8 cellular contexts compared by ENCODE assay signal in genomic region chr2:48110497-48110896, GRCh38.
DNase-seq lines count a peak whose midpoint lies in the region; ATAC-seq, FAIRE-seq and TF ChIP-seq lines count a peak whose summit lies in the region.

No MANE protein-coding gene starts in this region.

- TF ChIP-seq RAD21 in HepG2 (CRISPR knock-in tag; IDR thresholded peaks at IDR 0.05) = no peak

- BruUV-seq in HepG2 (replicated peaks; lab: Mats Ljungman, UMichigan) = no TSS peak

- H3K4me3 Mint-ChIP-seq in memory B cell = peak overlapping the region; percentile 93

- peak overlapping the region; percentile 97 for H2AFZ ChIP-seq in HepG2 (ENCODE audit: low read length)

- TF ChIP-seq CTCF in HepG2 (CRISPR knock-in tag; IDR thresholded peaks at IDR 0.05) = no peak
- TF ChIP-seq CTCF in right lobe of liver (IDR thresholded peaks at IDR 0.05) = no peak
- TF ChIP-seq CTCF in ascending aorta (IDR thresholded peaks at IDR 0.05) = no peak
- no peak for TF ChIP-seq CTCF in upper lobe of right lung (IDR thresholded peaks at IDR 0.05)
- no peak for TF ChIP-seq CTCF in GM13977 (IDR thresholded peaks at IDR 0.05; ENCODE audit: extremely low read depth, insufficient read depth, missing control alignments)

- WGBS in HepG2 (ENCODE audit: low lambda C conversion rate) = 41% methylated on average over 4 of the region's 4 CpGs
- WGBS in right lobe of liver (ENCODE audit: insufficient coverage, low coverage, low lambda C conversion rate, missing lambda C conversion rate) = 73% methylated on average over 4 of the region's 4 CpGs

- H3K9ac ChIP-seq in HepG2 (ENCODE audit: insufficient read depth, low read depth, low read length) = no peak overlapping the region

- FAIRE-seq in HepG2 (lab: Jason Lieb, UNC) = no peak

- in situ Hi-C loops in HepG2 (cut with HindIII; ENCODE audit: extremely low pct_ligation_motif_present, low pct_unique_long_range_greater_than_20kb) (no loop called here), GM13977 (cut with MboI; ENCODE audit: low pct_unique_long_range_greater_than_20kb, low sequenced_read_pairs, unreplicated experiment) (no loop called here)

- ATAC-seq in HepG2 (no peak), right lobe of liver (no peak), memory B cell (ENCODE audit: low read depth) (no peak), upper lobe of right lung (no peak), GM21515 (IDR thresholded peaks at IDR 0.05; ENCODE audit: unreplicated experiment) (no peak)

- no peaks in the 10 kb centered on the region for H4K20me1 ChIP-seq in HepG2 (ENCODE audit: insufficient read depth, low read length)

- H3K27ac Mint-ChIP-seq in memory B cell = no peak overlapping the region

- POLR2A ChIA-PET in HepG2 (lab: Yijun Ruan, JAX) = no interaction called here

- H3K36me3 ChIP-seq in HepG2 (replicated peaks in 1 of 2; ENCODE audit: control insufficient read depth in 1 of 2, insufficient read depth in 2 of 2, low read length in 2 of 2) = no peaks in the 10 kb centered on the region
- H3K36me3 ChIP-seq in right lobe of liver = no peaks in the 10 kb centered on the region
- H3K36me3 ChIP-seq in ascending aorta = no peaks in the 10 kb centered on the region
- no peaks in the 10 kb centered on the region for H3K36me3 ChIP-seq in upper lobe of right lung

- H3K4me1 ChIP-seq in HepG2 (ENCODE audit: insufficient read depth, low read length) (peaks cover 80% of the 10 kb centered on the region), right lobe of liver (peaks cover 0 to 21% (median 0%) of the 10 kb centered on the region in 4 donors), ascending aorta (peaks cover 0 to 8% of the 10 kb centered on the region in 2 donors), upper lobe of right lung (peaks cover 29% of the 10 kb centered on the region)

- no peaks in the 10 kb centered on the region for H3K27me3 Mint-ChIP-seq in memory B cell

- no peak for TF ChIP-seq EP300 in HepG2 (IDR thresholded peaks at IDR 0.05; ENCODE audit: low read depth in 2 of 2, low read length in 2 of 2)
- TF ChIP-seq EP300 in HepG2 (CRISPR knock-in tag; IDR thresholded peaks at IDR 0.05; ENCODE audit: borderline replicate concordance) = no peak

- H3K79me2 ChIP-seq in HepG2 (ENCODE audit: insufficient read depth, low read length) = no peaks in the 10 kb centered on the region

- intact Hi-C loops in HepG2 (cut with micrococcal nuclease; ENCODE audit: unreplicated experiment) = no loop called here
- intact Hi-C loops in right lobe of liver (cut with DNase I) = no loop called here
- intact Hi-C loops in ascending aorta (cut with DNase I) = no loop called here
- intact Hi-C loops in upper lobe of right lung (cut with DNase I) = no loop called here

- no peak for TF ChIP-seq POLR2A in HepG2 (IDR thresholded peaks at IDR 0.05; ENCODE audit: insufficient read depth in 1 of 2, low read depth in 2 of 2, low read length in 2 of 2)
- no peak for TF ChIP-seq POLR2A in right lobe of liver (IDR thresholded peaks at IDR 0.05)

- CTCF ChIA-PET in HepG2 (lab: Yijun Ruan, JAX; ENCODE audit: low intra/inter-chr PET ratio, low total read pairs) = no interaction called here

- peaks cover 23% of the 10 kb centered on the region for H3K4me1 Mint-ChIP-seq in memory B cell

- H3K27ac ChIP-seq in HepG2 (ENCODE audit: extremely low read length, insufficient read depth, low read length) = no peak overlapping the region
- no peak overlapping the region for H3K27ac ChIP-seq in right lobe of liver
- H3K27ac ChIP-seq in ascending aorta = peak overlapping the region; percentile 83 to 89
- peak overlapping the region; percentile 88 for H3K27ac ChIP-seq in upper lobe of right lung

- H3K4me2 ChIP-seq in HepG2 (ENCODE audit: low read depth, low read length) = peak overlapping the region; percentile 93; the same call in 1 of the 2 replicates

- no peaks in the 10 kb centered on the region for H3K9me3 Mint-ChIP-seq in memory B cell

- H3K9me3 ChIP-seq in HepG2 (ENCODE audit: low read length) (no peaks in the 10 kb centered on the region), right lobe of liver (no peaks in the 10 kb centered on the region), ascending aorta (no peaks in the 10 kb centered on the region), upper lobe of right lung (no peaks in the 10 kb centered on the region)

- H3K27me3 ChIP-seq in HepG2 (ENCODE audit: control insufficient read depth in 1 of 2, insufficient read depth in 2 of 2, low read length in 2 of 2) = no peaks in the 10 kb centered on the region; a peak in 2 of 5 replicates
- H3K27me3 ChIP-seq in right lobe of liver = no peaks in the 10 kb centered on the region
- no peaks in the 10 kb centered on the region for H3K27me3 ChIP-seq in ascending aorta
- H3K27me3 ChIP-seq in upper lobe of right lung = no peaks in the 10 kb centered on the region

- DNase-seq in HepG2 (ENCODE audit: low spot score) (no peak), right lobe of liver (no peak), ascending aorta (ENCODE audit: low spot score in 2 of 2) (no peak), memory B cell (ENCODE audit: low spot score in 2 of 2) (no peak), upper lobe of right lung (no peak), GM13977 (ENCODE audit: low spot score) (no peak), NCI-H2171 (lab: John Stamatoyannopoulos, UW) (no peak)

- H3K36me3 Mint-ChIP-seq in memory B cell = no peaks in the 10 kb centered on the region

- H3K4me3 ChIP-seq in HepG2 (replicated peaks in 1 of 3; ENCODE audit: insufficient read depth in 1 of 3, low read depth in 2 of 3, low read length in 3 of 3) (0 out of 6 replicates have a peak overlapping the region, but pooled peaks of 1 of the 3 experiments have one; percentile 78), right lobe of liver (no peak overlapping the region), ascending aorta (no peak overlapping the region), upper lobe of right lung (no peak overlapping the region)

TF ChIP-seq in HepG2, 621 proteins besides CTCF, POLR2A, EP300 and RAD21:
- no peak for TF ChIP-seq GATAD1 (CRISPR knock-in tag; IDR thresholded peaks at IDR 0.05)
- TF ChIP-seq ZSCAN30 (CRISPR knock-in tag; IDR thresholded peaks at IDR 0.05) = 0 out of 2 replicates have a peak, but pooled peaks have one; percentile 9
- TF ChIP-seq MBNL3 (CRISPR knock-in tag; conservative IDR thresholded peaks at IDR 0.05) = no peak
- no peak for TF ChIP-seq ZNF331 (CRISPR knock-in tag; IDR thresholded peaks at IDR 0.05)

Comparison
In these comparisons a context has a peak if more than half of its experiments do, and no peak if none do; other contexts are left out.
1. H3K27ac ChIP-seq: peak in ascending aorta (2 of 2) and upper lobe of right lung (single experiment); none in HepG2 (single experiment) and right lobe of liver (0 of 3).